9 cellular contexts compared by ENCODE assay signal in genomic region chr20:45909817-45910669, GRCh38. TPM values are rescaled to one million over a fixed set of nuclear protein-coding genes. Genes with fewer than 3 reads are reported as not detected.
DNase-seq lines count a peak whose midpoint lies in the region; ATAC-seq and TF ChIP-seq lines count a peak whose summit lies in the region.
"Had no signal": no experiment of that assay in that cellular context is flagged by ENCODE, and none has a peak within 500 bp of the region (broad histone marks: within the 10 kb centered on the region; RNA-seq: fewer than 3 reads in every experiment).

No MANE protein-coding gene starts in this region.

- no peaks in the 10 kb centered on the region for H3K36me3 Mint-ChIP-seq in stimulated activated naive CD8-positive, alpha-beta T cell treated with anti-CD3 and anti-CD28 coated beads, Interleukin-15, Interleukin-2, amounts not matched to agents 100 ng/mL and 50 ng/mL, for 24 hours (ENCODE audit: low read depth)

- no peak overlapping the region for H3K23ac ChIP-seq in mesendoderm (ENCODE audit: low read length)

- no peaks in the 10 kb centered on the region for H3K9me3 Mint-ChIP-seq in stimulated activated naive CD8-positive, alpha-beta T cell treated with anti-CD3 and anti-CD28 coated beads, Interleukin-15, Interleukin-2, amounts not matched to agents 100 ng/mL and 50 ng/mL, for 24 hours

- no peak overlapping the region for H2BK15ac ChIP-seq in mesendoderm (replicated peaks; ENCODE audit: low read depth)

- H3K27ac ChIP-seq in mesendoderm (ENCODE audit: low read depth, low read length) (no peak overlapping the region), vagina (peak overlapping the region; percentile 87)
- H3K27ac ChIP-seq: WERI-Rb-1 had no signal

- H3K9ac ChIP-seq in adipocyte (ENCODE audit: low read length) (peak overlapping the region; percentile 58), mesendoderm (ENCODE audit: low read length) (no peak overlapping the region)

- peak overlapping the region; percentile 64 for H3K27ac Mint-ChIP-seq in stimulated activated naive CD8-positive, alpha-beta T cell treated with anti-CD3 and anti-CD28 coated beads, Interleukin-15, Interleukin-2, amounts not matched to agents 100 ng/mL and 50 ng/mL, for 24 hours

- no peak overlapping the region for H4K5ac ChIP-seq in mesendoderm (ENCODE audit: low read length)

- H3K4me2 ChIP-seq in mesendoderm (ENCODE audit: low read length), result no peak overlapping the region

- WGBS in mesendoderm (ENCODE audit: extremely low coverage, insufficient coverage, low lambda C conversion rate), result no CpG with 5 or more reads among the region's 22 CpGs

- no peak for TF ChIP-seq CTCF in vagina (IDR thresholded peaks at IDR 0.05)

- no peak overlapping the region for H3K18ac ChIP-seq in mesendoderm (ENCODE audit: low read length)

- no peak for ATAC-seq in stimulated activated naive CD8-positive, alpha-beta T cell treated with anti-CD3 and anti-CD28 coated beads, Interleukin-15, Interleukin-2, amounts not matched to agents 100 U/mL and 50 U/mL, for 24 hours
- ATAC-seq in GM18868 (IDR thresholded peaks at IDR 0.05; ENCODE audit: unreplicated experiment) (no peak), GM21619 (IDR thresholded peaks at IDR 0.05; ENCODE audit: unreplicated experiment) (no peak)

- H4K8ac ChIP-seq in mesendoderm (ENCODE audit: low read depth, low read length), result no peak overlapping the region

- H3K4me1 Mint-ChIP-seq in stimulated activated naive CD8-positive, alpha-beta T cell treated with anti-CD3 and anti-CD28 coated beads, Interleukin-15, Interleukin-2, amounts not matched to agents 100 ng/mL and 50 ng/mL, for 24 hours (ENCODE audit: low read depth), result peaks cover 30% of the 10 kb centered on the region

- H3K9me3 ChIP-seq in adipocyte (ENCODE audit: control insufficient read depth, low read length) (no peaks in the 10 kb centered on the region), vagina (no peaks in the 10 kb centered on the region)

- H3K4me1 ChIP-seq in adipocyte (ENCODE audit: control insufficient read depth, insufficient read depth, low read length) (peaks cover 35% of the 10 kb centered on the region), mesendoderm (ENCODE audit: control insufficient read depth, low read depth, low read length) (peaks cover 2% of the 10 kb centered on the region), vagina (peaks cover 38% of the 10 kb centered on the region)

- no peak overlapping the region for H2BK5ac ChIP-seq in mesendoderm (ENCODE audit: low read length)

- DNase-seq in stimulated activated naive CD8-positive, alpha-beta T cell treated with anti-CD3 and anti-CD28 coated beads, Interleukin-15, Interleukin-2, amounts not matched to agents 100 U/mL and 50 U/mL, for 24 hours, result no peak
- DNase-seq in adipocyte (ENCODE audit: low read depth), result no peak
- no peak for DNase-seq in mesendoderm
- no peak for DNase-seq in vagina (ENCODE audit: extremely low spot score in 2 of 2)
- DNase-seq in middle frontal gyrus (ENCODE audit: extremely low spot score, low spot score), result no peak

- H2BK120ac ChIP-seq in mesendoderm (ENCODE audit: low read depth, low read length), result no peak overlapping the region

- H3K36me3 ChIP-seq in adipocyte (ENCODE audit: control insufficient read depth, insufficient read depth, low read length, severe bottlenecking), result peaks cover 37% of the 10 kb centered on the region
- peaks cover 13% of the 10 kb centered on the region for H3K36me3 ChIP-seq in mesendoderm (ENCODE audit: control insufficient read depth, insufficient read depth, low read length)
- H3K36me3 ChIP-seq in vagina, result no peaks in the 10 kb centered on the region
- H3K36me3 ChIP-seq: WERI-Rb-1 had no signal

- no peak for TF ChIP-seq POLR2A in vagina (IDR thresholded peaks at IDR 0.05)

- H2AK5ac ChIP-seq in mesendoderm (ENCODE audit: low read length), result no peak overlapping the region

- H3K27me3 ChIP-seq in adipocyte (replicated peaks; ENCODE audit: control insufficient read depth, insufficient read depth, low read length) (no peaks in the 10 kb centered on the region), mesendoderm (ENCODE audit: insufficient read depth, low read length, poor library complexity) (no peaks in the 10 kb centered on the region), vagina (no peaks in the 10 kb centered on the region)

- H3K79me1 ChIP-seq in mesendoderm (ENCODE audit: low read length), result peaks cover 6% of the 10 kb centered on the region

- peaks cover 7% of the 10 kb centered on the region for H3K27me3 Mint-ChIP-seq in stimulated activated naive CD8-positive, alpha-beta T cell treated with anti-CD3 and anti-CD28 coated beads, Interleukin-15, Interleukin-2, amounts not matched to agents 100 ng/mL and 50 ng/mL, for 24 hours

- intact Hi-C loops in vagina (cut with DNase I), result no loop called here

- H3K4me3 Mint-ChIP-seq in stimulated activated naive CD8-positive, alpha-beta T cell treated with anti-CD3 and anti-CD28 coated beads, Interleukin-15, Interleukin-2, amounts not matched to agents 100 ng/mL and 50 ng/mL, for 24 hours, result peak overlapping the region; percentile 84

- H3K79me2 ChIP-seq in mesendoderm (ENCODE audit: control insufficient read depth, insufficient read depth, low read length), result peaks cover 3% of the 10 kb centered on the region

- peak overlapping the region; percentile 70 for H3K4me3 ChIP-seq in adipocyte (ENCODE audit: low read length)
- H3K4me3 ChIP-seq in mesendoderm (ENCODE audit: low read length), result no peak overlapping the region
- H3K4me3 ChIP-seq in vagina, result peak overlapping the region; percentile 16 to 56

- H3K56ac ChIP-seq in mesendoderm (ENCODE audit: low read length), result peak overlapping the region; percentile 25

- H3K4ac ChIP-seq in mesendoderm (ENCODE audit: low read depth, low read length), result no peak overlapping the region

RNA-seq across cellular contexts. Expression of gene PLTP, which starts 1.9 kb away (rescaled TPM):
- 65.4 TPM for polyA plus RNA-seq in mesendoderm (2013, experiment 1 of 2)
- polyA plus RNA-seq in mesendoderm (2013, experiment 2 of 2), result 67.5 TPM
- 292 TPM for total RNA-seq in vagina

RNA-seq across cellular contexts. Expression of gene CTSA, which starts 18.9 kb away (rescaled TPM):
- polyA plus RNA-seq in mesendoderm (2013, experiment 1 of 2), result 28.1 TPM
- polyA plus RNA-seq in mesendoderm (2013, experiment 2 of 2), result 27.7 TPM
- total RNA-seq in vagina, result 114 TPM

RNA-seq across cellular contexts. Expression of gene NEURL2, which starts 19.0 kb away (rescaled TPM):
- polyA plus RNA-seq in mesendoderm (2013, experiment 1 of 2), result 2.3 TPM
- polyA plus RNA-seq in mesendoderm (2013, experiment 2 of 2), result 2.2 TPM
- 15.2 TPM for total RNA-seq in vagina

RNA-seq across cellular contexts. Expression of gene SPATA25, which starts 22.6 kb away (rescaled TPM):
- polyA plus RNA-seq in mesendoderm (2013, experiment 1 of 2), result 0.48 TPM
- 0.27 TPM for polyA plus RNA-seq in mesendoderm (2013, experiment 2 of 2)
- total RNA-seq in vagina, result 7.1 TPM

RNA-seq across cellular contexts. Expression of gene PCIF1, which starts 24.4 kb away (rescaled TPM):
- 21.6 TPM for polyA plus RNA-seq in mesendoderm (2013, experiment 1 of 2)
- polyA plus RNA-seq in mesendoderm (2013, experiment 2 of 2), result 20.1 TPM
- 36.6 TPM for total RNA-seq in vagina
